1 cellular context compared by ENCODE assay signal in the genomic region with DNA sequence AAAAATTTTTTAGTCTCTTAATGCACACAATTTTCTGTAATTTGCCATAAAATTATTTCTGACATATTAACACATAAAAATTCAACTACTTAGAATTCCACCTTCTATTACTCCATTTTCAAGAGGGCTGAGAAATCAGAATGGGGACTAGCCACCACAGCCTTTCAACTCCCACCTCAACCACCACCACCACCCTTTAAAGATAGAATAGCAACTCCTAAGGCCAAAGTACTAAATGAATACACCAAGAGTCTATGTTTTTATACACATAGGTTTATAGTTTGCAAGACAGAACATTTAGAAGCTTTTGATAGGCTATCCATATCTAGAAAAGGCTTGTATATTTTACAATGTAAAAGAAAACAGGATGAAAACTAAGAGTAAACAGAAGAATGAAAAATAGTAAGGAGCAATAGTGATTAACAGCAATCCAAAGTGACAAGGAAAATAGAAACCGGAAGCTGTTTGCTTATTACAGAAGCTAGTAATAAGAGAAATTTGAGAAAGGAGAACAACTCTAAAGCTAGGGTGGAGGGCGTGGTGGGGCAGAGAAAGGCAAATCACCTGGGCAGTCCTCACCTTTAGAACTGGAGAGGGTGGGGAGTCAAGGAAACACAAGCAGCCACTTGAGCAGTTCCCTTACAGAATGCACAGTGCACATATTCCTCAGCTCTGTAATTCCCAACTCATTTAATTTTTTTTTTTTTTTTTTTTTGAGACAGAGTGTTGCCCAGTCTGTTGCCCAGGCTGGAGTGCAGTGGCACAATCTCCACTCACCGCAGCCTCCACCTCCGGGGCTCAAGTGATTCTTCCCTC.
TF ChIP-seq lines count a peak whose summit lies in the region.

No MANE protein-coding gene starts in this region.

TF ChIP-seq in HepG2, 621 proteins besides CTCF, POLR2A, EP300 and RAD21 (continued from another document):
- no peak for TF ChIP-seq ERF (CRISPR knock-in tag; IDR thresholded peaks at IDR 0.05)
- TF ChIP-seq, protein P1, sequence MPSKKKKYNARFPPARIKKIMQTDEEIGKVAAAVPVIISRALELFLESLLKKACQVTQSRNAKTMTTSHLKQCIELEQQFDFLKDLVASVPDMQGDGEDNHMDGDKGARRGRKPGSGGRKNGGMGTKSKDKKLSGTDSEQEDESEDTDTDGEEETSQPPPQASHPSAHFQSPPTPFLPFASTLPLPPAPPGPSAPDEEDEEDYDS (CRISPR knock-in tag; IDR thresholded peaks at IDR 0.05): no peak
- TF ChIP-seq ZNF777 (CRISPR knock-in tag; IDR thresholded peaks at IDR 0.05): no peak
- no peak for TF ChIP-seq ZNF264 (CRISPR knock-in tag; IDR thresholded peaks at IDR 0.05)
- TF ChIP-seq BRD4 (CRISPR knock-in tag; IDR thresholded peaks at IDR 0.05): no peak
- TF ChIP-seq KDM3A (CRISPR knock-in tag; IDR thresholded peaks at IDR 0.05; ENCODE audit: low read depth): no peak
- TF ChIP-seq, protein P2, sequence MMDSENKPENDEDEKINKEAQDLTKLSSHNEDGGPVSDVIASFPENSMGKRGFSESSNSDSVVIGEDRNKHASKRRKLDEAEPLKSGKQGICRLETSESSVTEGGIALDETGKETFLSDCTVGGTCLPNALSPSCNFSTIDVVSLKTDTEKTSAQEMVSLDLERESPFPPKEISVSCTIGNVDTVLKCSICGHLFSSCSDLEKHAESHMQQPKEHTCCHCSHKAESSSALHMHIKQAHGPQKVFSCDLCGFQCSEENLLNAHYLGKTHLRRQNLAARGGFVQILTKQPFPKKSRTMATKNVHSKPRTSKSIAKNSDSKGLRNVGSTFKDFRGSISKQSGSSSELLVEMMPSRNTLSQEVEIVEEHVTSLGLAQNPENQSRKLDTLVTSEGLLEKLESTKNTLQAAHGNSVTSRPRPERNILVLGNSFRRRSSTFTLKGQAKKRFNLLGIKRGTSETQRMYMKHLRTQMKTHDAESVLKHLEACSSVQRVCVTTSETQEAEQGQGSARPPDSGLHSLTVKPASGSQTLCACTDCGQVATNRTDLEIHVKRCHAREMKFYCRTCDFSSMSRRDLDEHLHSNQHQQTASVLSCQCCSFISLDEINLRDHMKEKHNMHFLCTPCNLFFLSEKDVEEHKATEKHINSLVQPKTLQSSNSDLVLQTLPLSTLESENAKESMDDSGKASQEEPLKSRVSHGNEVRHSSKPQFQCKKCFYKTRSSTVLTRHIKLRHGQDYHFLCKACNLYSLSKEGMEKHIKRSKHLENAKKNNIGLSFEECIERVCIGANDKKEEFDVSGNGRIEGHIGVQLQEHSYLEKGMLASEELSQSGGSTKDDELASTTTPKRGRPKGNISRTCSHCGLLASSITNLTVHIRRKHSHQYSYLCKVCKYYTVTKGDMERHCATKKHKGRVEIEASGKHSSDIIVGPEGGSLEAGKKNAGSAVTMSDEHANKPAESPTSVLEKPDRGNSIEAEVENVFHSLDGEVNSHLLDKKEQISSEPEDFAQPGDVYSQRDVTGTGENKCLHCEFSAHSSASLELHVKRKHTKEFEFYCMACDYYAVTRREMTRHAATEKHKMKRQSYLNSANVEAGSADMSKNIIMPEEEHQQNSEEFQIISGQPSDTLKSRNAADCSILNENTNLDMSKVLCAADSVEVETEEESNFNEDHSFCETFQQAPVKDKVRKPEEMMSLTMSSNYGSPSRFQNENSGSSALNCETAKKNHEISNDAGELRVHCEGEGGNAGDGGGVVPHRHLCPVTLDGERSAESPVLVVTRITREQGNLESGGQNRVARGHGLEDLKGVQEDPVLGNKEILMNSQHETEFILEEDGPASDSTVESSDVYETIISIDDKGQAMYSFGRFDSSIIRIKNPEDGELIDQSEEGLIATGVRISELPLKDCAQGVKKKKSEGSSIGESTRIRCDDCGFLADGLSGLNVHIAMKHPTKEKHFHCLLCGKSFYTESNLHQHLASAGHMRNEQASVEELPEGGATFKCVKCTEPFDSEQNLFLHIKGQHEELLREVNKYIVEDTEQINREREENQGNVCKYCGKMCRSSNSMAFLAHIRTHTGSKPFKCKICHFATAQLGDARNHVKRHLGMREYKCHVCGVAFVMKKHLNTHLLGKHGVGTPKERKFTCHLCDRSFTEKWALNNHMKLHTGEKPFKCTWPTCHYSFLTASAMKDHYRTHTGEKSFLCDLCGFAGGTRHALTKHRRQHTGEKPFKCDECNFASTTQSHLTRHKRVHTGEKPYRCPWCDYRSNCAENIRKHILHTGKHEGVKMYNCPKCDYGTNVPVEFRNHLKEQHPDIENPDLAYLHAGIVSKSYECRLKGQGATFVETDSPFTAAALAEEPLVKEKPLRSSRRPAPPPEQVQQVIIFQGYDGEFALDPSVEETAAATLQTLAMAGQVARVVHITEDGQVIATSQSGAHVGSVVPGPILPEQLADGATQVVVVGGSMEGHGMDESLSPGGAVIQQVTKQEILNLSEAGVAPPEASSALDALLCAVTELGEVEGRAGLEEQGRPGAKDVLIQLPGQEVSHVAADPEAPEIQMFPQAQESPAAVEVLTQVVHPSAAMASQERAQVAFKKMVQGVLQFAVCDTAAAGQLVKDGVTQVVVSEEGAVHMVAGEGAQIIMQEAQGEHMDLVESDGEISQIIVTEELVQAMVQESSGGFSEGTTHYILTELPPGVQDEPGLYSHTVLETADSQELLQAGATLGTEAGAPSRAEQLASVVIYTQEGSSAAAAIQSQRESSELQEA (CRISPR knock-in tag; IDR thresholded peaks at IDR 0.05; ENCODE audit: not compliant biosample characterization): no peak
- TF ChIP-seq TBX3 (IDR thresholded peaks at IDR 0.05; ENCODE audit: borderline replicate concordance): no peak
- TF ChIP-seq SMAD3 (CRISPR knock-in tag; IDR thresholded peaks at IDR 0.05): no peak
- TF ChIP-seq RERE (CRISPR knock-in tag; IDR thresholded peaks at IDR 0.05; ENCODE audit: low read depth): no peak
- no peak for TF ChIP-seq HMG20A (CRISPR knock-in tag; IDR thresholded peaks at IDR 0.05; ENCODE audit: borderline replicate concordance)
- no peak for TF ChIP-seq HOXA9 (CRISPR knock-in tag; IDR thresholded peaks at IDR 0.05; ENCODE audit: borderline replicate concordance)
- TF ChIP-seq ZNF333 (CRISPR knock-in tag; IDR thresholded peaks at IDR 0.05; ENCODE audit: borderline replicate concordance): no peak
- TF ChIP-seq MXD3 (CRISPR knock-in tag; IDR thresholded peaks at IDR 0.05): no peak
